In the genomic region with DNA sequence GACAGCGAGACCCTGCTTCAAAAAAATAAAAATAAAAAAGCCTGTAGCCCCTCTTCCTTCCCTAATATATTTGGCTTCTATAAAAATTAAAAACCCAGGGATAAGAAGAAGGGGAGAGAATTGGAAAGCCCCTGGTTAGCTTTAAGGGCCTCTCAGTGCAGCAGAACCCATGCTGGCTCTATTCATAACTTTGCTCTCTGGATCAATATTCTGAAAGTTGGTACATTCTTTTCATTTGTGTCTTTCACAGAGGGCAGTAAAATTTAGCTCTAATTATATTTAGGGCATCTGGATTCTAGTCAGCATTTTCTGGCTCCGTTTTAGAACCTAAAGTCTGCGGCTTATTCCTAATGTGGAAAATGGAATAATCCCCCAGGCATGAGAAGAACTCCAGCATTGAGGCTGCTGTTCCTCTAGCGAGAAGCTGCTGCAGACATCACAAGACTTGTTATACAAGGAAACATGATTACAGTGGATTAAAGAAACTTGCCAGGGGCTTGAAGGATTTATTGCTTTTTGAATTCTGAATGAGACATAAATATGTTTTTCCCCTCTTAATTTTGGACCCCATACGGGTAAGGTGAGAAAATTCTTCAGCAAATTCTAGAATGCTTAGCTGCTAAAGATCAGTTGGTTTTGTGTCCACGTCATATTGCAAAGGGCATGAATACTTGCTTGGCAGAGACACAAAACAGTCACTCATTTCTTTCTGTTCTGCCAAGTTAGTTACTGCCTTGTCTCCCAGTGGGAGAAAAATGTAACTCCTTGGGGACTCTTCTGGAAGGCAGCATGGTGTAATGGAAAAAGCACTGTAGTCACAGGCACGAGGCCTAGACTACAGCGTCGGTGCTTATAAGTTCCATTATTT, we compare ENCODE assay signal across 10 cellular contexts.
DNase-seq lines count a peak whose midpoint lies in the region; ATAC-seq and TF ChIP-seq lines count a peak whose summit lies in the region.
"Had no signal": no experiment of that assay in that cellular context is flagged by ENCODE, and none has a peak within 500 bp of the region (broad histone marks: within the 10 kb centered on the region; RNA-seq: fewer than 3 reads in every experiment).

No MANE protein-coding gene starts in this region.

- H4K20me1 ChIP-seq in PC-9 (ENCODE audit: insufficient read depth) = no peaks in the 10 kb centered on the region

- H3K79me2 ChIP-seq in PC-9 (ENCODE audit: low read depth) = no peaks in the 10 kb centered on the region

- H2AFZ ChIP-seq in PC-9 = no peak overlapping the region

- no peak overlapping the region for H3K4me3 ChIP-seq in PC-9

- H3K27ac Mint-ChIP-seq in stimulated activated naive B cell treated with anti-CD40 and anti-IgM and Interleukin-4, amounts not matched to agents 10 μg/mL and 1 μg/mL and 100 μg/mL, for 72 hours = no peak overlapping the region
- H3K27ac Mint-ChIP-seq: activated CD4-positive, alpha-beta T cell treated with anti-CD3 and anti-CD28 coated beads for 36 hours; CD4-positive, alpha-beta memory T cell had no signal

- H3K4me2 ChIP-seq in PC-9 = no peak overlapping the region

- no peaks in the 10 kb centered on the region for H3K4me1 ChIP-seq in PC-9 (replicated peaks; ENCODE audit: insufficient read depth)

- BruUV-seq in PC-9 (replicated peaks; lab: Mats Ljungman, UMichigan) = no TSS peak

- no peaks in the 10 kb centered on the region for H3K9me3 Mint-ChIP-seq in stimulated activated naive B cell treated with anti-CD40 and anti-IgM and Interleukin-4, amounts not matched to agents 10 μg/mL and 1 μg/mL and 100 μg/mL, for 72 hours
- H3K9me3 Mint-ChIP-seq: CD4-positive, alpha-beta memory T cell had no signal

- no peak for ATAC-seq in stimulated activated naive B cell treated with anti-CD40 and anti-IgM and Interleukin-4, amounts not matched to agents 10 μg/mL and 1 μg/mL and 100 μg/mL, for 72 hours (replicated peaks)
- ATAC-seq: activated CD4-positive, alpha-beta T cell treated with anti-CD3 and anti-CD28 coated beads for 36 hours had no signal

- H3K36me3 ChIP-seq in PC-9 (ENCODE audit: low read depth) = no peaks in the 10 kb centered on the region

- no peak overlapping the region for H3K4me3 Mint-ChIP-seq in stimulated activated naive B cell treated with anti-CD40 and anti-IgM and Interleukin-4, amounts not matched to agents 10 μg/mL and 1 μg/mL and 100 μg/mL, for 72 hours
- H3K4me3 Mint-ChIP-seq: activated CD4-positive, alpha-beta T cell treated with anti-CD3 and anti-CD28 coated beads for 36 hours; CD4-positive, alpha-beta memory T cell had no signal

- H3K9me3 ChIP-seq in PC-9 (ENCODE audit: insufficient read depth, low read depth) = no peaks in the 10 kb centered on the region

- peaks cover 9 to 26% of the 10 kb centered on the region in 2 donors for H3K36me3 Mint-ChIP-seq in stimulated activated naive B cell treated with anti-CD40 and anti-IgM and Interleukin-4, amounts not matched to agents 10 μg/mL and 1 μg/mL and 100 μg/mL, for 72 hours

- CTCF ChIA-PET in PC-9 (lab: Charles Lee) = no interaction called here

- intact Hi-C loops in PC-9 (cut with micrococcal nuclease; ENCODE audit: unreplicated experiment) = no loop called here

- no peak for TF ChIP-seq CTCF in AG09319 (IDR thresholded peaks at IDR 0.05; ENCODE audit: low read depth, low read length)
- no peak for TF ChIP-seq CTCF in PC-9 (conservative IDR thresholded peaks at IDR 0.05)

- H3K27me3 ChIP-seq in PC-9 (ENCODE audit: insufficient read depth, low read depth) = no peaks in the 10 kb centered on the region

- no peaks in the 10 kb centered on the region for H3K9me2 ChIP-seq in PC-9 (ENCODE audit: insufficient read depth)

- peak; percentile 35 for DNase-seq in AG09319 (ENCODE audit: extremely low read depth, low read depth)
- DNase-seq in amniotic epithelial cell (ENCODE audit: low read depth) = peak; percentile 81
- peak; percentile 89 for DNase-seq in foreskin melanocyte
- peak; percentile 59 for DNase-seq in pons (ENCODE audit: low spot score)
- DNase-seq in PC-9 = no peak
- no peak for DNase-seq in SKM-1 (lab: John Stamatoyannopoulos, UW; ENCODE audit: unreplicated experiment)
- DNase-seq in stimulated activated naive B cell treated with anti-CD40 and anti-IgM and Interleukin-4, amounts not matched to agents 10 μg/mL and 1 μg/mL and 100 μg/mL, for 72 hours = no peak
- no peak for DNase-seq in NCI-H2227 treated with DMSO at 0.1 percent for 48 hours (lab: John Stamatoyannopoulos, UW)
- DNase-seq: activated CD4-positive, alpha-beta T cell treated with anti-CD3 and anti-CD28 coated beads for 36 hours; CD4-positive, alpha-beta memory T cell had no signal

- H3K27ac ChIP-seq in PC-9 = no peak overlapping the region

- H3F3A ChIP-seq in PC-9 (ENCODE audit: insufficient read depth, low read depth) = no peaks in the 10 kb centered on the region

- no peaks in the 10 kb centered on the region for H3K4me1 Mint-ChIP-seq in stimulated activated naive B cell treated with anti-CD40 and anti-IgM and Interleukin-4, amounts not matched to agents 10 μg/mL and 1 μg/mL and 100 μg/mL, for 72 hours
- H3K4me1 Mint-ChIP-seq: activated CD4-positive, alpha-beta T cell treated with anti-CD3 and anti-CD28 coated beads for 36 hours; CD4-positive, alpha-beta memory T cell had no signal

- POLR2A ChIA-PET in PC-9 (lab: Charles Lee; ENCODE audit: unreplicated experiment) = no interaction called here

- H3K27me3 Mint-ChIP-seq in stimulated activated naive B cell treated with anti-CD40 and anti-IgM and Interleukin-4, amounts not matched to agents 10 μg/mL and 1 μg/mL and 100 μg/mL, for 72 hours = no peaks in the 10 kb centered on the region
- H3K27me3 Mint-ChIP-seq: activated CD4-positive, alpha-beta T cell treated with anti-CD3 and anti-CD28 coated beads for 36 hours; CD4-positive, alpha-beta memory T cell had no signal

Comparison
In these comparisons a context has a peak if more than half of its experiments do, and no peak if none do; other contexts are left out.
1. DNase-seq: peak in AG09319 (single experiment), amniotic epithelial cell (single experiment), foreskin melanocyte (single experiment) and pons (single experiment); none in PC-9 (0 of 2), SKM-1 (single experiment), stimulated activated naive B cell treated with anti-CD40 and anti-IgM and Interleukin-4, amounts not matched to agents 10 μg/mL and 1 μg/mL and 100 μg/mL, for 72 hours (single experiment) and NCI-H2227 treated with DMSO at 0.1 percent for 48 hours (single experiment).